Comparison of ENCODE assay signal across 12 cellular contexts in genomic region chr19:19750842-19751790, GRCh38.
"Had no signal": no experiment of that assay in that cellular context is flagged by ENCODE, and none has a peak within 500 bp of the region (broad histone marks: within the 10 kb centered on the region; RNA-seq: fewer than 3 reads in every experiment).

No MANE protein-coding gene starts in this region.

- H3K4me3 ChIP-seq: cardiac muscle cell, gastrocnemius medialis, heart right ventricle, skin epidermis, tibial artery had no signal

- H3K4me1 ChIP-seq: gastrocnemius medialis, heart right ventricle, tibial artery had no signal

- DNase-seq: activated CD4-positive, alpha-beta T cell treated with anti-CD3 and anti-CD28 coated beads for 1 hour; activated CD8-positive, alpha-beta memory T cell treated with anti-CD3 and anti-CD28 coated beads, Interleukin-2, amount 50 U/mL, for 4 hours; activated CD8-positive, alpha-beta T cell treated with anti-CD3 and anti-CD28 coated beads for 36 hours; activated naive CD4-positive, alpha-beta T cell treated with Interleukin-2 at 50 U/mL for 16 hours; gastrocnemius medialis; heart right ventricle; T-helper 9 cell; tibial artery had no signal

- H3K27me3 Mint-ChIP-seq: activated CD8-positive, alpha-beta T cell treated with anti-CD3 and anti-CD28 coated beads for 36 hours had no signal

- H3K27ac Mint-ChIP-seq: activated CD8-positive, alpha-beta T cell treated with anti-CD3 and anti-CD28 coated beads for 36 hours; mesothelial cell of epicardium; stimulated activated effector memory CD8-positive, alpha-beta T cell treated with anti-CD3 and anti-CD28 coated beads, Interleukin-12 subunit alpha, Interleukin-12 subunit beta, amount 100 ng/mL, for 72 hours had no signal

- H3K27me3 ChIP-seq: cardiac muscle cell, gastrocnemius medialis, heart right ventricle, tibial artery had no signal

- H3K4me1 Mint-ChIP-seq: mesothelial cell of epicardium; stimulated activated effector memory CD8-positive, alpha-beta T cell treated with anti-CD3 and anti-CD28 coated beads, Interleukin-12 subunit alpha, Interleukin-12 subunit beta, amount 100 ng/mL, for 72 hours had no signal

- H3K9me3 Mint-ChIP-seq: activated CD8-positive, alpha-beta T cell treated with anti-CD3 and anti-CD28 coated beads for 36 hours; stimulated activated effector memory CD8-positive, alpha-beta T cell treated with anti-CD3 and anti-CD28 coated beads, Interleukin-12 subunit alpha, Interleukin-12 subunit beta, amount 100 ng/mL, for 72 hours had no signal

- ATAC-seq: activated CD8-positive, alpha-beta T cell treated with anti-CD3 and anti-CD28 coated beads for 36 hours; gastrocnemius medialis; heart right ventricle; stimulated activated effector memory CD8-positive, alpha-beta T cell treated with anti-CD3 and anti-CD28 coated beads, Interleukin-12 subunit alpha, Interleukin-12 subunit beta, amount 100 ng/mL, for 72 hours had no signal

- H3K36me3 Mint-ChIP-seq: mesothelial cell of epicardium; stimulated activated effector memory CD8-positive, alpha-beta T cell treated with anti-CD3 and anti-CD28 coated beads, Interleukin-12 subunit alpha, Interleukin-12 subunit beta, amount 100 ng/mL, for 72 hours had no signal

- H3K36me3 ChIP-seq: cardiac muscle cell, gastrocnemius medialis, heart right ventricle, tibial artery had no signal

- H3K9me3 ChIP-seq: gastrocnemius medialis, heart right ventricle, tibial artery had no signal

- H3K4me3 Mint-ChIP-seq: activated CD8-positive, alpha-beta T cell treated with anti-CD3 and anti-CD28 coated beads for 36 hours; mesothelial cell of epicardium; stimulated activated effector memory CD8-positive, alpha-beta T cell treated with anti-CD3 and anti-CD28 coated beads, Interleukin-12 subunit alpha, Interleukin-12 subunit beta, amount 100 ng/mL, for 72 hours had no signal

- H3K27ac ChIP-seq: cardiac muscle cell, gastrocnemius medialis, heart right ventricle, skin epidermis, tibial artery had no signal
